Comparison of ENCODE assay signal across 1 cellular context in genomic region chr16:4693956-4694663, GRCh38.
TF ChIP-seq lines count a peak whose summit lies in the region.

No MANE protein-coding gene starts in this region.

TF ChIP-seq in K562, 482 proteins besides CTCF, POLR2A, EP300 and RAD21 (continued from another document):
- TF ChIP-seq MBD2 (IDR thresholded peaks at IDR 0.05; ENCODE audit: borderline replicate concordance, low read depth) (0 out of 2 replicates have a peak, but pooled peaks have one; percentile 0), FOXK2 (conservative IDR thresholded peaks at IDR 0.05 in 1 of 2, IDR thresholded peaks at IDR 0.05 in 1 of 2; ENCODE audit: low read depth in 2 of 2) (no peak), ZKSCAN8 (CRISPR knock-in tag; IDR thresholded peaks at IDR 0.05) (no peak), SRF (CRISPR knock-in tag; IDR thresholded peaks at IDR 0.05) (no peak), MTA3 (IDR thresholded peaks at IDR 0.05; ENCODE audit: borderline replicate concordance) (0 out of 2 replicates have a peak, but pooled peaks have one; percentile 22), E2F6 (IDR thresholded peaks at IDR 0.05; ENCODE audit: borderline replicate concordance in 1 of 2, extremely low read depth in 1 of 2, insufficient read depth in 1 of 2, insufficient read length in 1 of 2, low read depth in 1 of 2, low read length in 1 of 2, poor library complexity in 1 of 2, severe bottlenecking in 1 of 2) (peak in 1 of 2 experiments; percentile 38), ZNF212 (CRISPR knock-in tag; IDR thresholded peaks at IDR 0.05) (no peak), L3MBTL2 (IDR thresholded peaks at IDR 0.05) (peak; percentile 2; the same call in 1 of the 2 replicates), HNRNPUL1 (IDR thresholded peaks at IDR 0.05; ENCODE audit: low read length) (no peak), TFAP4 (CRISPR knock-in tag; IDR thresholded peaks at IDR 0.05; ENCODE audit: borderline replicate concordance) (peak; percentile 51; the same call in 1 of the 2 replicates), HNRNPL (IDR thresholded peaks at IDR 0.05; ENCODE audit: low read depth, low read length) (peak; percentile 79; the same call in 1 of the 2 replicates), SAP30 (IDR thresholded peaks at IDR 0.05; ENCODE audit: borderline replicate concordance, insufficient read depth, low read depth, low read length, poor library complexity, severe bottlenecking) (peak; percentile 89), MIER1 (IDR thresholded peaks at IDR 0.05; ENCODE audit: low read depth) (no peak), SIN3A (IDR thresholded peaks at IDR 0.05; ENCODE audit: borderline replicate concordance in 2 of 2, control insufficient read depth in 1 of 2, low read depth in 2 of 2, low read length in 2 of 2) (peak in 1 of 2 experiments; percentile 86; a peak in 1 of 4 replicates), ETS1 (conservative IDR thresholded peaks at IDR 0.05; ENCODE audit: control insufficient read depth, low read depth, low read length) (0 out of 2 replicates have a peak, but pooled peaks have one; percentile 18), SRSF7 (optimal IDR thresholded peaks at IDR 0.05; ENCODE audit: low read depth, low read length) (no peak), ZNF24 (IDR thresholded peaks at IDR 0.05) (no peak), CREB1 (IDR thresholded peaks at IDR 0.05) (no peak), CREB1 (CRISPR knock-in tag; IDR thresholded peaks at IDR 0.05) (no peak), RNF219 (CRISPR knock-in tag; IDR thresholded peaks at IDR 0.05) (no peak), ZNF134 (CRISPR knock-in tag; conservative IDR thresholded peaks at IDR 0.05) (no peak), CBFA2T2 (conservative IDR thresholded peaks at IDR 0.05) (no peak), ZNF764 (CRISPR knock-in tag; IDR thresholded peaks at IDR 0.05; ENCODE audit: low read depth) (no peak), PTRF (tag; IDR thresholded peaks at IDR 0.05) (no peak), ZBTB49 (CRISPR knock-in tag; IDR thresholded peaks at IDR 0.05; ENCODE audit: borderline replicate concordance) (no peak)
